12 cellular contexts compared by ENCODE assay signal in the genomic region with DNA sequence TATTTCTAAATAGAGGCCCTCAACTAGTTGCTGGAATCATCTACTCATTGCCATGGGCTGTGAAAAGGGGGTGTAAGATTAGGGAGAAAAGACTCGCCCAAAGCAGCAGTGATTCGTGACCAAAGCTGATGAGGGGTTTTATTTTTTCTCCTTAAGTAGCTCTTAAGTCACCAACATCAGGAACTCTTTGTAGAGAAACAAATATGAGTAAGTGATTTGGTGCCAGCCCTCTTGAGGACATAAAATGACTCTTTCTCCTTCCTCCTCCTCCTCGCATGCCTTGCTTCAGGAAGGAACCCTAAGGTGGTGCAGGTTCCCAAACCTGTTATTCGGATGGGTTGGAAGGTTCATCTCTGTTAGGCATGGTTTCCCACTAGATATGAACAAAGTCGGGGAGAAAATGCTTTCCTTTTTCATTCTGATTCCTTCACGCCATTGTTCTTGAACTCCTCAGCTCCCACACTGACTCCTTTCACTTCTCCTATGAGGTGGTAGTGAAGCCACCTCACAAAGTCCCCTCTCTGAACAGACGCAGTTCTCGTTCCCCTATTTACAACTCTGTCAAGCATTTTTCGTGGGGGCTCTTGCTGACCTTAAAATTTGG.
DNase-seq lines count a peak whose midpoint lies in the region; ATAC-seq and TF ChIP-seq lines count a peak whose summit lies in the region.
"Had no signal": no experiment of that assay in that cellular context is flagged by ENCODE, and none has a peak within 500 bp of the region (broad histone marks: within the 10 kb centered on the region; RNA-seq: fewer than 3 reads in every experiment).

No MANE protein-coding gene starts in this region.

- no peaks in the 10 kb centered on the region for H3K27me3 ChIP-seq in GM06990 (replicated peaks; ENCODE audit: control insufficient read depth, insufficient read depth, low read length)
- no peaks in the 10 kb centered on the region for H3K27me3 ChIP-seq in SU-DHL-6 (ENCODE audit: low read length)
- H3K27me3 ChIP-seq in naive thymus-derived CD4-positive, alpha-beta T cell (ENCODE audit: control insufficient read depth in 2 of 2, insufficient read depth in 2 of 2, low read length in 2 of 2), result no peaks in the 10 kb centered on the region
- H3K27me3 ChIP-seq: ovary had no signal

- no peaks in the 10 kb centered on the region for H3F3A ChIP-seq in SU-DHL-6 (ENCODE audit: insufficient read depth)

- peak overlapping the region in 6 of 9 donors; percentile 7 to 72 (median 24) for H3K27ac Mint-ChIP-seq in naive thymus-derived CD4-positive, alpha-beta T cell
- H3K27ac Mint-ChIP-seq: WTC11 had no signal

- CTCF ChIA-PET in naive thymus-derived CD4-positive, alpha-beta T cell (lab: Charles Lee), result interaction anchor here (1.5 kb wide), 1 partner anchor 12 kb away, joined by 4 read pairs; no protein-coding TSS in a partner anchor

- H3K4me3 ChIP-seq in GM06990 (replicated peaks; ENCODE audit: low read depth, low read length) (no peak overlapping the region), SU-DHL-6 (ENCODE audit: insufficient read depth, low read length, poor library complexity, severe bottlenecking) (no peak overlapping the region)
- no peak overlapping the region for H3K4me3 ChIP-seq in naive thymus-derived CD4-positive, alpha-beta T cell (ENCODE audit: low read length)
- H3K4me3 ChIP-seq: ovary had no signal

- no peaks in the 10 kb centered on the region for H4K20me1 ChIP-seq in SU-DHL-6 (ENCODE audit: low read depth, low read length)

- H3K27ac ChIP-seq in SU-DHL-6 (ENCODE audit: low read depth, low read length), result peak overlapping the region; percentile 24; the same call in 1 of the 2 replicates
- no peak overlapping the region for H3K27ac ChIP-seq in naive thymus-derived CD4-positive, alpha-beta T cell (ENCODE audit: low read depth, low read length)
- H3K27ac ChIP-seq: ovary had no signal

- intact Hi-C loops in naive thymus-derived CD4-positive, alpha-beta T cell (cut with micrococcal nuclease), result no loop called here

- H3K79me2 ChIP-seq in SU-DHL-6 (ENCODE audit: insufficient read depth, low read length), result no peaks in the 10 kb centered on the region

- peak overlapping the region; percentile 31 for H3K4me2 ChIP-seq in SU-DHL-6 (ENCODE audit: low read depth, low read length, poor library complexity, severe bottlenecking)

- peaks cover 50 to 84% (median 68%) of the 10 kb centered on the region in 7 donors for H3K4me1 Mint-ChIP-seq in naive thymus-derived CD4-positive, alpha-beta T cell

- H3K27me3 Mint-ChIP-seq in naive thymus-derived CD4-positive, alpha-beta T cell, result no peaks in the 10 kb centered on the region

- H3K4me3 Mint-ChIP-seq in naive thymus-derived CD4-positive, alpha-beta T cell, result no peak overlapping the region
- H3K4me3 Mint-ChIP-seq: WTC11 had no signal

- H3K36me3 ChIP-seq in GM06990 (ENCODE audit: control insufficient read depth, insufficient read depth, low read length) (no peaks in the 10 kb centered on the region), SU-DHL-6 (ENCODE audit: low read length) (no peaks in the 10 kb centered on the region)
- peaks cover 0 to 3% (median 0%) of the 10 kb centered on the region in 3 experiments for H3K36me3 ChIP-seq in naive thymus-derived CD4-positive, alpha-beta T cell (ENCODE audit: control insufficient read depth in 2 of 3, insufficient read depth in 3 of 3, low read length in 3 of 3)
- H3K36me3 ChIP-seq: ovary had no signal

- no peak overlapping the region for H2AFZ ChIP-seq in SU-DHL-6 (ENCODE audit: low read depth, low read length, severe bottlenecking)

- no peaks in the 10 kb centered on the region for H3K9me2 ChIP-seq in SU-DHL-6 (replicated peaks; ENCODE audit: insufficient read depth, low read length)

- no peak overlapping the region for H3K9ac ChIP-seq in SU-DHL-6 (ENCODE audit: low read length)

- peak; percentile 75 for DNase-seq in GM06990 (ENCODE audit: extremely low read depth, insufficient read length)
- no peak for DNase-seq in naive thymus-derived CD4-positive, alpha-beta T cell
- DNase-seq in AML-193 (lab: John Stamatoyannopoulos, UW), result no peak
- no peak for DNase-seq in SK-N-DZ (ENCODE audit: low spot score)
- DNase-seq in NCI-H1930 (lab: John Stamatoyannopoulos, UW), result no peak
- no peak for DNase-seq in NCI-H2171 treated with DMSO at 0.1 percent for 48 hours (lab: John Stamatoyannopoulos, UW)
- DNase-seq: KBM-7, ovary had no signal

- H3K4me1 ChIP-seq in naive thymus-derived CD4-positive, alpha-beta T cell (ENCODE audit: control insufficient read depth in 2 of 2, insufficient read depth in 2 of 2, low read length in 2 of 2), result peaks cover 16 to 32% of the 10 kb centered on the region in 2 donors

- ATAC-seq in GM21723 (IDR thresholded peaks at IDR 0.05; ENCODE audit: unreplicated experiment), result peak; percentile 26
- ATAC-seq in naive thymus-derived CD4-positive, alpha-beta T cell, result no peak
- ATAC-seq: esophagus mucosa, WTC11 had no signal

- TF ChIP-seq CTCF in GM06990 (IDR thresholded peaks at IDR 0.05; ENCODE audit: insufficient read depth, low read length, poor library complexity, severe bottlenecking) (no peak), SU-DHL-6 (IDR thresholded peaks at IDR 0.05; ENCODE audit: insufficient read depth, low read length, poor library complexity, severe bottlenecking) (no peak)

- no peaks in the 10 kb centered on the region for H3K9me3 Mint-ChIP-seq in naive thymus-derived CD4-positive, alpha-beta T cell
- H3K9me3 Mint-ChIP-seq: WTC11 had no signal

- no peaks in the 10 kb centered on the region for H3K9me3 ChIP-seq in SU-DHL-6 (ENCODE audit: insufficient read depth, low read length)
- H3K9me3 ChIP-seq in naive thymus-derived CD4-positive, alpha-beta T cell (ENCODE audit: control insufficient read depth in 2 of 3, low read length in 3 of 3), result no peaks in the 10 kb centered on the region
- H3K9me3 ChIP-seq: ovary had no signal

- POLR2A ChIA-PET in naive thymus-derived CD4-positive, alpha-beta T cell (lab: Charles Lee), result interaction anchor here (0.6 kb wide), 1 partner anchor 257 kb away, joined by 5 read pairs; no protein-coding TSS in a partner anchor

- peaks cover 0 to 38% (median 4%) of the 10 kb centered on the region in 5 donors for H3K36me3 Mint-ChIP-seq in naive thymus-derived CD4-positive, alpha-beta T cell
- H3K36me3 Mint-ChIP-seq: WTC11 had no signal
